Comparison of ENCODE assay signal across 1 cellular context in the genomic region with DNA sequence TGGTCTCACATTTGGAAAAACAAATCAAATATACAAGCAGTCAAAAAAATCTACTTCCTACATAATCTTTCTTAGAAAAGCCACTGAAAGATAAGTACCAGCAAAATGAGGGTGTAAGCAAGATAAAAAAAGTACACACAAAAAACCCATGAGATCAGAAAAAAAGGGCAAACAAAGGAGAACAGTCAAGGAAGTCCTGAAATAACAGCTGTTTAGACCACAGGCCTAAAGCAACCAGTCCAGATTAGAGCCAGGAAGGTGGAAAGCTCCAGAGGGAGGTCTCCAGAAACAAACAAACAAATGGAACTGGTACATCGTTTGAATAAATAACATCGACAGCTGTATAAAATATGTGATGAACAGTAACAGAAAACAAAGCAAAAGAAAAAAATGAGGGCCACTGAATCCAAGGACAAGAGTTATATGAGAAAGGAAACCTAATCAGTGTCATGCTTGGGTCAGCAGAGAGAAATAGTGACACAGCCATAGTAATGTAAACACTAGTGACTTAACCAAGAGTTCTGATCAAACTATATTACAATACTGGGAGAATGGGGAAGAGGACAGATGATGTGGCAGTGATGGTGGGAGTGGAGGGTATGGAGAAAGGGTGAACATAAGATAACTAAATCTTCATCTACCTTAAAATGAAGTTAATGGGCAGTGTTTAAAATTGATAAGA.
TF ChIP-seq lines count a peak whose summit lies in the region.

No MANE protein-coding gene starts in this region.

TF ChIP-seq in IMR-90, 13 proteins besides CTCF, POLR2A, EP300 and RAD21:
- TF ChIP-seq CEBPB (IDR thresholded peaks at IDR 0.05; ENCODE audit: low read depth, low read length) (no peak), MXI1 (IDR thresholded peaks at IDR 0.05; ENCODE audit: borderline replicate concordance, low read depth, low read length) (no peak), MAZ (IDR thresholded peaks at IDR 0.05; ENCODE audit: borderline replicate concordance, low read depth, low read length) (no peak), CHD1 (IDR thresholded peaks at IDR 0.05; ENCODE audit: low read depth, low read length) (no peak), FOS (IDR thresholded peaks at IDR 0.05; ENCODE audit: low read depth, low read length) (no peak), MAFK (IDR thresholded peaks at IDR 0.05; ENCODE audit: low read depth, low read length) (no peak), RFX5 (IDR thresholded peaks at IDR 0.05; ENCODE audit: low read depth, low read length) (no peak), RCOR1 (IDR thresholded peaks at IDR 0.05; ENCODE audit: insufficient replicate concordance, low read length) (no peak), SMC3 (IDR thresholded peaks at IDR 0.05; ENCODE audit: low read depth, low read length) (no peak), NFE2L2 (IDR thresholded peaks at IDR 0.05; ENCODE audit: low read depth, low read length) (no peak), BHLHE40 (IDR thresholded peaks at IDR 0.05; ENCODE audit: low read depth, low read length) (no peak)
- TF ChIP-seq, protein P1, sequence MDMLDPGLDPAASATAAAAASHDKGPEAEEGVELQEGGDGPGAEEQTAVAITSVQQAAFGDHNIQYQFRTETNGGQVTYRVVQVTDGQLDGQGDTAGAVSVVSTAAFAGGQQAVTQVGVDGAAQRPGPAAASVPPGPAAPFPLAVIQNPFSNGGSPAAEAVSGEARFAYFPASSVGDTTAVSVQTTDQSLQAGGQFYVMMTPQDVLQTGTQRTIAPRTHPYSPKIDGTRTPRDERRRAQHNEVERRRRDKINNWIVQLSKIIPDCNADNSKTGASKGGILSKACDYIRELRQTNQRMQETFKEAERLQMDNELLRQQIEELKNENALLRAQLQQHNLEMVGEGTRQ (IDR thresholded peaks at IDR 0.05; ENCODE audit: low read depth, low read length): no peak
- TF ChIP-seq, protein P2, sequence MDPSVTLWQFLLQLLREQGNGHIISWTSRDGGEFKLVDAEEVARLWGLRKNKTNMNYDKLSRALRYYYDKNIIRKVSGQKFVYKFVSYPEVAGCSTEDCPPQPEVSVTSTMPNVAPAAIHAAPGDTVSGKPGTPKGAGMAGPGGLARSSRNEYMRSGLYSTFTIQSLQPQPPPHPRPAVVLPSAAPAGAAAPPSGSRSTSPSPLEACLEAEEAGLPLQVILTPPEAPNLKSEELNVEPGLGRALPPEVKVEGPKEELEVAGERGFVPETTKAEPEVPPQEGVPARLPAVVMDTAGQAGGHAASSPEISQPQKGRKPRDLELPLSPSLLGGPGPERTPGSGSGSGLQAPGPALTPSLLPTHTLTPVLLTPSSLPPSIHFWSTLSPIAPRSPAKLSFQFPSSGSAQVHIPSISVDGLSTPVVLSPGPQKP (IDR thresholded peaks at IDR 0.05; ENCODE audit: borderline replicate concordance, low read depth, low read length): no peak
